In the genomic region with DNA sequence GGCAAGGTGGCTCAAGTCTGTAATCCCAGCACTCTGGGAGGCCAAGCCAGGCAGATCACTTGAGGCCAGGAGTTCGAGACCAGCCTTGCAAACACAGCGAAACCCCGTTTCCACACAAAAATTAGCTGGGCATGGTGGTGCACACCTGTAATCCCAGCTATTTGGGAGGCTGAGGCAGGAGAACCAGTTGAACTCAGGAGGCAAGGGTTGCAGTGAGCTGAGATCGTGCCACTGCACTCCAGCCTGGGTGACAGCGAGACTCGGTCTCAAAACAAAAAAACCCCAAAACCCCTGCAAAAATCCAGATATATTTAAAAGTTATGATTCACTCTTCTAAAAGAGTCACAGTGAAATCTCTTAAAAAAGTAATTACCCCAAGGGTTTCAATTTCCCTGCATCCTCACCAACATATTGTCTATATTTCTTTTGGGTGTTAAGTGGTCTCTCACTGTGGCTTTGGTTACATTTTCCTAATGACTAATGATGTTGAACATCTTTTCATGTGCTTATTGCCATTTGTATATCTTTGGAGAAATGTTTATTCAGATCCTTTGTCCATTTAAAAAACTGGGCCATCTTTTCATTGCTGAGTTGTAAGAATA, we compare ENCODE assay signal across 23 cellular contexts.
A peak's percentile ranks its signal among the peaks of the same experiment; 100 is the strongest.
DNase-seq lines count a peak whose midpoint lies in the region; ATAC-seq and TF ChIP-seq lines count a peak whose summit lies in the region.
"Had no signal": no experiment of that assay in that cellular context is flagged by ENCODE, and none has a peak within 500 bp of the region (broad histone marks: within the 10 kb centered on the region; RNA-seq: fewer than 3 reads in every experiment).

No MANE protein-coding gene starts in this region.

- DNase-seq in activated CD8-positive, alpha-beta T cell treated with anti-CD3 and anti-CD28 coated beads for 36 hours: no peak
- no peak for DNase-seq in activated CD8-positive, alpha-beta T cell treated with anti-CD3 and anti-CD28 coated beads, Interleukin-2, amount 10 ng/mL, durations not matched to agents 7 days and 5 days
- DNase-seq in natural killer cell treated with Interleukin-12 subunit alpha and Interleukin-12 subunit beta and Interleukin-15 and Interleukin-18, amount 100 ng/mL, for 72 hours (ENCODE audit: low spot score): peak; percentile 69
- DNase-seq in natural killer cell (no peak), Right ventricle myocardium superior (no peak), NCI-H2081 (lab: John Stamatoyannopoulos, UW) (no peak)
- no peak for DNase-seq in stimulated activated naive CD8-positive, alpha-beta T cell treated with anti-CD3 and anti-CD28 coated beads, Interleukin-15, Interleukin-2, amounts not matched to agents 100 U/mL and 50 U/mL, for 24 hours
- DNase-seq: 8988T; ACHN; AML-193; BE2C; CD4-positive, alpha-beta T cell; CD8-positive, alpha-beta memory T cell; DMS 273 treated with DMSO at 0.1 percent for 48 hours; DMS79; EL; GDM1; GM23248; H7; HCEC 1CT had no signal

- no peak for TF ChIP-seq CTCF in activated CD8-positive, alpha-beta T cell treated with anti-CD3 and anti-CD28 coated beads for 36 hours (IDR thresholded peaks at IDR 0.05)
- no peak for TF ChIP-seq CTCF in natural killer cell (IDR thresholded peaks at IDR 0.05)

- H3K9me3 Mint-ChIP-seq in activated CD8-positive, alpha-beta T cell treated with anti-CD3 and anti-CD28 coated beads for 36 hours: no peaks in the 10 kb centered on the region
- no peaks in the 10 kb centered on the region for H3K9me3 Mint-ChIP-seq in activated CD8-positive, alpha-beta T cell treated with anti-CD3 and anti-CD28 coated beads, Interleukin-2, amount 10 ng/mL, durations not matched to agents 7 days and 5 days (ENCODE audit: insufficient read depth)
- no peaks in the 10 kb centered on the region for H3K9me3 Mint-ChIP-seq in natural killer cell treated with Interleukin-12 subunit alpha and Interleukin-12 subunit beta and Interleukin-15 and Interleukin-18, amount 100 ng/mL, for 72 hours
- H3K9me3 Mint-ChIP-seq in natural killer cell: no peaks in the 10 kb centered on the region
- H3K9me3 Mint-ChIP-seq: CD4-positive, alpha-beta T cell; CD8-positive, alpha-beta memory T cell had no signal

- no peak overlapping the region for H3K27ac Mint-ChIP-seq in activated CD8-positive, alpha-beta T cell treated with anti-CD3 and anti-CD28 coated beads for 36 hours
- no peak overlapping the region for H3K27ac Mint-ChIP-seq in activated CD8-positive, alpha-beta T cell treated with anti-CD3 and anti-CD28 coated beads, Interleukin-2, amount 10 ng/mL, durations not matched to agents 7 days and 5 days
- H3K27ac Mint-ChIP-seq in natural killer cell treated with Interleukin-12 subunit alpha and Interleukin-12 subunit beta and Interleukin-15 and Interleukin-18, amount 100 ng/mL, for 72 hours: peak overlapping the region; percentile 12 to 72
- no peak overlapping the region for H3K27ac Mint-ChIP-seq in natural killer cell
- H3K27ac Mint-ChIP-seq: CD4-positive, alpha-beta T cell; CD8-positive, alpha-beta memory T cell had no signal

- no peaks in the 10 kb centered on the region for H3K27me3 Mint-ChIP-seq in activated CD8-positive, alpha-beta T cell treated with anti-CD3 and anti-CD28 coated beads for 36 hours
- H3K27me3 Mint-ChIP-seq in activated CD8-positive, alpha-beta T cell treated with anti-CD3 and anti-CD28 coated beads, Interleukin-2, amount 10 ng/mL, durations not matched to agents 7 days and 5 days (ENCODE audit: low read depth): no peaks in the 10 kb centered on the region
- no peaks in the 10 kb centered on the region for H3K27me3 Mint-ChIP-seq in natural killer cell treated with Interleukin-12 subunit alpha and Interleukin-12 subunit beta and Interleukin-15 and Interleukin-18, amount 100 ng/mL, for 72 hours
- H3K27me3 Mint-ChIP-seq in natural killer cell (ENCODE audit: low read depth in 2 of 2): no peaks in the 10 kb centered on the region
- H3K27me3 Mint-ChIP-seq: CD4-positive, alpha-beta T cell; CD8-positive, alpha-beta memory T cell had no signal

- CTCF ChIA-PET in activated CD8-positive, alpha-beta T cell treated with anti-CD3 and anti-CD28 coated beads for 36 hours (lab: Charles Lee): interaction anchor here (1.0 to 1.4 kb wide), 2 partner anchors 260 to 274 kb away, joined by 3 read pairs; no protein-coding TSS in a partner anchor
- CTCF ChIA-PET in activated CD8-positive, alpha-beta T cell treated with anti-CD3 and anti-CD28 coated beads, Interleukin-2, amount 10 ng/mL, durations not matched to agents 7 days and 5 days (lab: Charles Lee): no interaction called here

- no peak overlapping the region for H3K4me3 Mint-ChIP-seq in activated CD8-positive, alpha-beta T cell treated with anti-CD3 and anti-CD28 coated beads for 36 hours
- H3K4me3 Mint-ChIP-seq in activated CD8-positive, alpha-beta T cell treated with anti-CD3 and anti-CD28 coated beads, Interleukin-2, amount 10 ng/mL, durations not matched to agents 7 days and 5 days: no peak overlapping the region
- peak overlapping the region; percentile 34 for H3K4me3 Mint-ChIP-seq in natural killer cell treated with Interleukin-12 subunit alpha and Interleukin-12 subunit beta and Interleukin-15 and Interleukin-18, amount 100 ng/mL, for 72 hours
- H3K4me3 Mint-ChIP-seq in natural killer cell: no peak overlapping the region
- H3K4me3 Mint-ChIP-seq: CD14-positive monocyte; CD4-positive, alpha-beta T cell; CD8-positive, alpha-beta memory T cell had no signal

- H3K36me3 Mint-ChIP-seq in activated CD8-positive, alpha-beta T cell treated with anti-CD3 and anti-CD28 coated beads for 36 hours (ENCODE audit: low read depth): peaks cover 37% of the 10 kb centered on the region
- H3K36me3 Mint-ChIP-seq in activated CD8-positive, alpha-beta T cell treated with anti-CD3 and anti-CD28 coated beads, Interleukin-2, amount 10 ng/mL, durations not matched to agents 7 days and 5 days (ENCODE audit: low read depth): peaks cover 34% of the 10 kb centered on the region
- H3K36me3 Mint-ChIP-seq in natural killer cell treated with Interleukin-12 subunit alpha and Interleukin-12 subunit beta and Interleukin-15 and Interleukin-18, amount 100 ng/mL, for 72 hours: peaks cover 20% of the 10 kb centered on the region
- peaks cover 7% of the 10 kb centered on the region for H3K36me3 Mint-ChIP-seq in natural killer cell

- intact Hi-C loops in activated CD8-positive, alpha-beta T cell treated with anti-CD3 and anti-CD28 coated beads for 36 hours (cut with micrococcal nuclease): no loop called here
- intact Hi-C loops in natural killer cell (cut with micrococcal nuclease): no loop called here
- intact Hi-C loops in Right ventricle myocardium superior (cut with DNase I): no loop called here

- POLR2A ChIA-PET in activated CD8-positive, alpha-beta T cell treated with anti-CD3 and anti-CD28 coated beads for 36 hours (lab: Charles Lee): no interaction called here
- POLR2A ChIA-PET in activated CD8-positive, alpha-beta T cell treated with anti-CD3 and anti-CD28 coated beads, Interleukin-2, amount 10 ng/mL, durations not matched to agents 7 days and 5 days (lab: Charles Lee): no interaction called here

- peak; percentile 24 for ATAC-seq in activated CD8-positive, alpha-beta T cell treated with anti-CD3 and anti-CD28 coated beads for 36 hours
- ATAC-seq in activated CD8-positive, alpha-beta T cell treated with anti-CD3 and anti-CD28 coated beads, Interleukin-2, amount 10 ng/mL, durations not matched to agents 7 days and 5 days: no peak
- ATAC-seq in natural killer cell treated with Interleukin-12 subunit alpha and Interleukin-12 subunit beta and Interleukin-15 and Interleukin-18, amount 100 ng/mL, for 72 hours: peak; percentile 93 to 95
- ATAC-seq in natural killer cell (no peak), Right ventricle myocardium superior (ENCODE audit: poor library complexity) (no peak)
- peak; percentile 57 for ATAC-seq in stimulated activated naive CD8-positive, alpha-beta T cell treated with anti-CD3 and anti-CD28 coated beads, Interleukin-15, Interleukin-2, amounts not matched to agents 100 U/mL and 50 U/mL, for 24 hours
- ATAC-seq: A549, GM12878 had no signal

- no peaks in the 10 kb centered on the region for H3K4me1 Mint-ChIP-seq in activated CD8-positive, alpha-beta T cell treated with anti-CD3 and anti-CD28 coated beads for 36 hours (ENCODE audit: low read depth)
- no peaks in the 10 kb centered on the region for H3K4me1 Mint-ChIP-seq in activated CD8-positive, alpha-beta T cell treated with anti-CD3 and anti-CD28 coated beads, Interleukin-2, amount 10 ng/mL, durations not matched to agents 7 days and 5 days (ENCODE audit: low read depth)
- H3K4me1 Mint-ChIP-seq in natural killer cell treated with Interleukin-12 subunit alpha and Interleukin-12 subunit beta and Interleukin-15 and Interleukin-18, amount 100 ng/mL, for 72 hours (ENCODE audit: low read depth in 2 of 2): peaks cover 29 to 37% of the 10 kb centered on the region in 2 donors
- no peaks in the 10 kb centered on the region for H3K4me1 Mint-ChIP-seq in natural killer cell
- H3K4me1 Mint-ChIP-seq: CD8-positive, alpha-beta memory T cell had no signal

Comparison
In these comparisons a context has a peak if more than half of its experiments do, and no peak if none do; other contexts are left out.
1. ATAC-seq: peak in activated CD8-positive, alpha-beta T cell treated with anti-CD3 and anti-CD28 coated beads for 36 hours (single experiment), natural killer cell treated with Interleukin-12 subunit alpha and Interleukin-12 subunit beta and Interleukin-15 and Interleukin-18, amount 100 ng/mL, for 72 hours (2 of 2) and stimulated activated naive CD8-positive, alpha-beta T cell treated with anti-CD3 and anti-CD28 coated beads, Interleukin-15, Interleukin-2, amounts not matched to agents 100 U/mL and 50 U/mL, for 24 hours (single experiment); none in activated CD8-positive, alpha-beta T cell treated with anti-CD3 and anti-CD28 coated beads, Interleukin-2, amount 10 ng/mL, durations not matched to agents 7 days and 5 days (single experiment), natural killer cell (0 of 3) and Right ventricle myocardium superior (single experiment).
2. H3K27ac Mint-ChIP-seq: peak in natural killer cell treated with Interleukin-12 subunit alpha and Interleukin-12 subunit beta and Interleukin-15 and Interleukin-18, amount 100 ng/mL, for 72 hours (2 of 2); none in activated CD8-positive, alpha-beta T cell treated with anti-CD3 and anti-CD28 coated beads for 36 hours (single experiment), activated CD8-positive, alpha-beta T cell treated with anti-CD3 and anti-CD28 coated beads, Interleukin-2, amount 10 ng/mL, durations not matched to agents 7 days and 5 days (single experiment) and natural killer cell (0 of 2).